29 cellular contexts compared by ENCODE assay signal in genomic region chr1:211656728-211657127, GRCh38. TPM values are rescaled to one million over a fixed set of nuclear protein-coding genes. Genes with fewer than 3 reads are reported as not detected.
"Had no signal": no experiment of that assay in that cellular context is flagged by ENCODE, and none has a peak within 500 bp of the region (broad histone marks: within the 10 kb centered on the region; RNA-seq: fewer than 3 reads in every experiment).

No MANE protein-coding gene starts in this region.

- H3K27me3 Mint-ChIP-seq: stimulated activated naive CD8-positive, alpha-beta T cell treated with anti-CD3 and anti-CD28 coated beads, Interleukin-15, Interleukin-2, amounts not matched to agents 100 ng/mL and 50 ng/mL, for 24 hours had no signal

- H3K36me3 Mint-ChIP-seq: naive B cell; naive thymus-derived CD8-positive, alpha-beta T cell; natural killer cell treated with Interleukin-12 subunit alpha and Interleukin-12 subunit beta and Interleukin-15 and Interleukin-18, amount 100 ng/mL, for 72 hours; stimulated activated memory B cell treated with anti-CD40 and anti-IgM and Interleukin-4, amounts not matched to agents 10 μg/mL and 1 μg/mL and 100 μg/mL, for 72 hours had no signal

- FAIRE-seq: pancreas, small intestine had no signal

- H3K4me3 ChIP-seq: pancreas, prostate gland, right atrium auricular region, right lobe of liver, sigmoid colon, stomach, thoracic aorta, thyroid gland, tibial nerve, upper lobe of right lung, uterus had no signal

- H3K9me3 Mint-ChIP-seq: naive B cell; naive thymus-derived CD8-positive, alpha-beta T cell; natural killer cell treated with Interleukin-12 subunit alpha and Interleukin-12 subunit beta and Interleukin-15 and Interleukin-18, amount 100 ng/mL, for 72 hours; nephron progenitor cell; neural crest cell; stimulated activated memory B cell treated with anti-CD40 and anti-IgM and Interleukin-4, amounts not matched to agents 10 μg/mL and 1 μg/mL and 100 μg/mL, for 72 hours; stimulated activated naive CD8-positive, alpha-beta T cell treated with anti-CD3 and anti-CD28 coated beads, Interleukin-15, Interleukin-2, amounts not matched to agents 100 ng/mL and 50 ng/mL, for 24 hours had no signal

- H3K27ac Mint-ChIP-seq: naive thymus-derived CD8-positive, alpha-beta T cell; natural killer cell treated with Interleukin-12 subunit alpha and Interleukin-12 subunit beta and Interleukin-15 and Interleukin-18, amount 100 ng/mL, for 72 hours; nephron progenitor cell; stimulated activated memory B cell treated with anti-CD40 and anti-IgM and Interleukin-4, amounts not matched to agents 10 μg/mL and 1 μg/mL and 100 μg/mL, for 72 hours; stimulated activated naive CD8-positive, alpha-beta T cell treated with anti-CD3 and anti-CD28 coated beads, Interleukin-15, Interleukin-2, amounts not matched to agents 100 ng/mL and 50 ng/mL, for 24 hours had no signal

- H3K4me3 Mint-ChIP-seq: naive B cell; naive thymus-derived CD8-positive, alpha-beta T cell; natural killer cell treated with Interleukin-12 subunit alpha and Interleukin-12 subunit beta and Interleukin-15 and Interleukin-18, amount 100 ng/mL, for 72 hours; nephron progenitor cell; neural crest cell; stimulated activated memory B cell treated with anti-CD40 and anti-IgM and Interleukin-4, amounts not matched to agents 10 μg/mL and 1 μg/mL and 100 μg/mL, for 72 hours; stimulated activated naive CD8-positive, alpha-beta T cell treated with anti-CD3 and anti-CD28 coated beads, Interleukin-15, Interleukin-2, amounts not matched to agents 100 ng/mL and 50 ng/mL, for 24 hours had no signal

- H3K27me3 ChIP-seq: pancreas, right atrium auricular region, right lobe of liver, sigmoid colon, thyroid gland, tibial nerve, upper lobe of right lung, uterus had no signal

- H3K27ac ChIP-seq: pancreas, prostate gland, right atrium auricular region, right lobe of liver, sigmoid colon, stomach, thoracic aorta, thyroid gland, tibial nerve, upper lobe of right lung, uterus had no signal

- DNase-seq: naive B cell; naive thymus-derived CD8-positive, alpha-beta T cell; nephron progenitor cell; occipital lobe; pancreas; retina; sigmoid colon; small intestine; stimulated activated CD4-positive, alpha-beta T cell treated with anti-CD3 and anti-CD28 coated beads, Interleukin-15, amount 100 ng/mL, for 24 hours; stimulated activated CD4-positive, alpha-beta T cell treated with anti-CD3 and anti-CD28 coated beads, Interleukin-2, amount 100 ng/mL, for 24 hours; stimulated activated CD4-positive, alpha-beta T cell treated with anti-CD3 and anti-CD28 coated beads, Interleukin-2, amount 100 ng/mL, for 48 hours; stimulated activated CD4-positive, alpha-beta T cell treated with anti-CD3 and anti-CD28 coated beads, Interleukin-4, amount 100 ng/mL, for 4 hours; stimulated activated CD8-positive, alpha-beta memory T cell treated with anti-CD3 and anti-CD28 coated beads, Interleukin-4, amount 100 ng/mL, for 48 hours; stimulated activated naive CD4-positive, alpha-beta T cell; stomach; thyroid gland; trophoblast cell; upper lobe of right lung; uterus had no signal

- H3K4me1 Mint-ChIP-seq: naive thymus-derived CD8-positive, alpha-beta T cell; stimulated activated memory B cell treated with anti-CD40 and anti-IgM and Interleukin-4, amounts not matched to agents 10 μg/mL and 1 μg/mL and 100 μg/mL, for 72 hours had no signal

- ATAC-seq: naive thymus-derived CD8-positive, alpha-beta T cell; natural killer cell treated with Interleukin-12 subunit alpha and Interleukin-12 subunit beta and Interleukin-15 and Interleukin-18, amount 100 ng/mL, for 72 hours; pancreas; right lobe of liver; stimulated activated memory B cell treated with anti-CD40 and anti-IgM and Interleukin-4, amounts not matched to agents 10 μg/mL and 1 μg/mL and 100 μg/mL, for 72 hours; upper lobe of right lung had no signal

- H3K4me1 ChIP-seq: pancreas, prostate gland, upper lobe of right lung, uterus had no signal

- H3K36me3 ChIP-seq: pancreas, prostate gland, right atrium auricular region, right lobe of liver, sigmoid colon, stomach, thoracic aorta, thyroid gland, tibial nerve, upper lobe of right lung, uterus had no signal

- H3K9me3 ChIP-seq: pancreas, prostate gland, right atrium auricular region, right lobe of liver, sigmoid colon, stomach, thoracic aorta, thyroid gland, tibial nerve, upper lobe of right lung, uterus had no signal

RNA-seq across cellular contexts. Expression of gene NEK2, which starts 18.7 kb away (rescaled TPM):
- total RNA-seq: posterior vena cava had no signal
